1 cellular context compared by ENCODE assay signal in the genomic region with DNA sequence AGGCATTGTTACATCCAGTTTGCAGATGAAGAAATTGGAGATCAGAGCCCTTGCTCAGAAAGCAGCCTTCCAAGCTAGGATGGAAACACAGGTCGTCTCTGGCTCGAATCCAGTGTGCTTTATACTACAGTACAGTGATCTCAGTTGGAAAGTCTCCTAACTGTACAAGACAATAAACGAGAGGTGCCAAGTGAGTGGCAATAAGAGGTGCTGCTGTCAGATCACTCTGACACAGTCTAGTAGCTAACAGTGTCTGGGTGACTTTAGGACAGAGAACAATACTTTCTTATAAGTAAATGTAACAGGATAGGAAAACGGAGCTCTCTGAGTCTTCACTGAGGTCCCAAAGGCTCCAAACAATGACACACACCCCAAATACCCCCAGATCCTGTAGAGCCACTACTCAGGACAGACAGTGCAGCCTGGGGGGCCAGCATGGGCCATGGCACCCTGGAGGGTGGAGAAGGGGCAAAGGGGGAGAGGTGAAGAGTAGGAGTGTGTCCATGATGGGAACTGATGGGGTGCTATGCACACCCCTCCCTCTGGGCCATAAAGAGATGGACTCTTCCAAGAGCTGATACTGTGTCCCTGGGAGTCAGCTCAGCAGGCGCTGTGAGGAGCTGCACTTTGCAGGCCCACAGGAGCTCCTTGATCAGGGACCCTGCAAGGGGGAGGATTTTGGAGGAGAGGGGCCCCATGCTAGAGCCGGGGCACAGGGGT.
TF ChIP-seq lines count a peak whose summit lies in the region.

No MANE protein-coding gene starts in this region.

TF ChIP-seq in HEK293, 187 proteins besides CTCF, POLR2A, EP300 and RAD21:
- TF ChIP-seq, protein P1, sequence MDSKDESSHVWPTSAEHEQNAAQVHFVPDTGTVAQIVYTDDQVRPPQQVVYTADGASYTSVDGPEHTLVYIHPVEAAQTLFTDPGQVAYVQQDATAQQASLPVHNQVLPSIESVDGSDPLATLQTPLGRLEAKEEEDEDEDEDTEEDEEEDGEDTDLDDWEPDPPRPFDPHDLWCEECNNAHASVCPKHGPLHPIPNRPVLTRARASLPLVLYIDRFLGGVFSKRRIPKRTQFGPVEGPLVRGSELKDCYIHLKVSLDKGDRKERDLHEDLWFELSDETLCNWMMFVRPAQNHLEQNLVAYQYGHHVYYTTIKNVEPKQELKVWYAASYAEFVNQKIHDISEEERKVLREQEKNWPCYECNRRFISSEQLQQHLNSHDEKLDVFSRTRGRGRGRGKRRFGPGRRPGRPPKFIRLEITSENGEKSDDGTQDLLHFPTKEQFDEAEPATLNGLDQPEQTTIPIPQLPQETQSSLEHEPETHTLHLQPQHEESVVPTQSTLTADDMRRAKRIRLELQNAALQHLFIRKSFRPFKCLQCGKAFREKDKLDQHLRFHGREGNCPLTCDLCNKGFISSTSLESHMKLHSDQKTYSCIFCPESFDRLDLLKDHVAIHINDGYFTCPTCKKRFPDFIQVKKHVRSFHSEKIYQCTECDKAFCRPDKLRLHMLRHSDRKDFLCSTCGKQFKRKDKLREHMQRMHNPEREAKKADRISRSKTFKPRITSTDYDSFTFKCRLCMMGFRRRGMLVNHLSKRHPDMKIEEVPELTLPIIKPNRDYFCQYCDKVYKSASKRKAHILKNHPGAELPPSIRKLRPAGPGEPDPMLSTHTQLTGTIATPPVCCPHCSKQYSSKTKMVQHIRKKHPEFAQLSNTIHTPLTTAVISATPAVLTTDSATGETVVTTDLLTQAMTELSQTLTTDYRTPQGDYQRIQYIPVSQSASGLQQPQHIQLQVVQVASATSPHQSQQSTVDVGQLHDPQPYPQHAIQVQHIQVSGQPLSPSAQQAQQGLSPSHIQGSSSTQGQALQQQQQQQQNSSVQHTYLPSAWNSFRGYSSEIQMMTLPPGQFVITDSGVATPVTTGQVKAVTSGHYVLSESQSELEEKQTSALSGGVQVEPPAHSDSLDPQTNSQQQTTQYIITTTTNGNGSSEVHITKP (tag by site-specific recombination; IDR thresholded peaks at IDR 0.05) = peak; percentile 93
- peak; percentile 58; the same call in 1 of the 2 replicates for TF ChIP-seq ZIC2 (tag by site-specific recombination; IDR thresholded peaks at IDR 0.05)
- TF ChIP-seq ZNF596 (tag by site-specific recombination; IDR thresholded peaks at IDR 0.05) = no peak
TF ChIP-seq in HEK293: peak in this region for 2.
